2 cellular contexts compared by ENCODE assay signal in the genomic region with DNA sequence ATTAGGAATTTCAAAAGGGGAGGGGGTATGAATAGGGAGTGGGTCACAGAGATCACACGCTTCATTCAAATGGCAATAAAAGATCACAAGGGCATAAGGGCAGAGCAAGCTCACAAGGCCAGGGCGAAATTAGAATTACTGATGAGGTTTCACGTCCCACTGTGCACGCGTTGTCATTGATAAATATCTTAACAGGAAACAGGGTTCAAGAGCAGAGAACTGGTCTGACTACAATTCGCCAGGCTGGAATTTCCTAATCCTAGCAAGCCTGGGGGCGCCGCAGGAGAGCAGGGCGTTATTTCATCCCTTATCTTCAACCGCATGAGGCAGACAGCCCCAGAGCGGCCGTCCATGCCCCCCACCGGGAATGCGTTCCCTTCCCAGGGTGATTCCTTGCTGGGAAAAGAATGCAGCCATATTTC.
TF ChIP-seq lines count a peak whose summit lies in the region.

No MANE protein-coding gene starts in this region.

TF ChIP-seq in HEK293T, 16 proteins besides CTCF, POLR2A, EP300 and RAD21:
- TF ChIP-seq LEF1 (IDR thresholded peaks at IDR 0.05; ENCODE audit: borderline replicate concordance) (no peak), HDGF (IDR thresholded peaks at IDR 0.05; ENCODE audit: borderline replicate concordance) (no peak), SUZ12 (IDR thresholded peaks at IDR 0.05) (no peak), ZNF384 (IDR thresholded peaks at IDR 0.05) (no peak), ELF4 (IDR thresholded peaks at IDR 0.05) (no peak), FOXA1 (IDR thresholded peaks at IDR 0.05) (no peak), FOXM1 (IDR thresholded peaks at IDR 0.05; ENCODE audit: borderline replicate concordance) (no peak), L3MBTL2 (conservative IDR thresholded peaks at IDR 0.05) (no peak), SP1 (IDR thresholded peaks at IDR 0.05) (no peak), CTBP1 (IDR thresholded peaks at IDR 0.05; ENCODE audit: borderline replicate concordance) (no peak), FOXK2 (IDR thresholded peaks at IDR 0.05) (no peak), NFRKB (IDR thresholded peaks at IDR 0.05) (no peak), BHLHE40 (IDR thresholded peaks at IDR 0.05; ENCODE audit: borderline replicate concordance) (no peak), ARNT (IDR thresholded peaks at IDR 0.05) (no peak), TARDBP (IDR thresholded peaks at IDR 0.05) (no peak)
- TF ChIP-seq, protein P1, sequence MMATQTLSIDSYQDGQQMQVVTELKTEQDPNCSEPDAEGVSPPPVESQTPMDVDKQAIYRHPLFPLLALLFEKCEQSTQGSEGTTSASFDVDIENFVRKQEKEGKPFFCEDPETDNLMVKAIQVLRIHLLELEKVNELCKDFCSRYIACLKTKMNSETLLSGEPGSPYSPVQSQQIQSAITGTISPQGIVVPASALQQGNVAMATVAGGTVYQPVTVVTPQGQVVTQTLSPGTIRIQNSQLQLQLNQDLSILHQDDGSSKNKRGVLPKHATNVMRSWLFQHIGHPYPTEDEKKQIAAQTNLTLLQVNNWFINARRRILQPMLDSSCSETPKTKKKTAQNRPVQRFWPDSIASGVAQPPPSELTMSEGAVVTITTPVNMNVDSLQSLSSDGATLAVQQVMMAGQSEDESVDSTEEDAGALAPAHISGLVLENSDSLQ (IDR thresholded peaks at IDR 0.05): no peak

TF ChIP-seq in K562, 482 proteins besides CTCF, POLR2A, EP300 and RAD21 (continues in another document):
- TF ChIP-seq, protein P2, sequence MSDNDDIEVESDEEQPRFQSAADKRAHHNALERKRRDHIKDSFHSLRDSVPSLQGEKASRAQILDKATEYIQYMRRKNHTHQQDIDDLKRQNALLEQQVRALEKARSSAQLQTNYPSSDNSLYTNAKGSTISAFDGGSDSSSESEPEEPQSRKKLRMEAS (CRISPR knock-in tag; IDR thresholded peaks at IDR 0.05): no peak
- TF ChIP-seq, protein P3, sequence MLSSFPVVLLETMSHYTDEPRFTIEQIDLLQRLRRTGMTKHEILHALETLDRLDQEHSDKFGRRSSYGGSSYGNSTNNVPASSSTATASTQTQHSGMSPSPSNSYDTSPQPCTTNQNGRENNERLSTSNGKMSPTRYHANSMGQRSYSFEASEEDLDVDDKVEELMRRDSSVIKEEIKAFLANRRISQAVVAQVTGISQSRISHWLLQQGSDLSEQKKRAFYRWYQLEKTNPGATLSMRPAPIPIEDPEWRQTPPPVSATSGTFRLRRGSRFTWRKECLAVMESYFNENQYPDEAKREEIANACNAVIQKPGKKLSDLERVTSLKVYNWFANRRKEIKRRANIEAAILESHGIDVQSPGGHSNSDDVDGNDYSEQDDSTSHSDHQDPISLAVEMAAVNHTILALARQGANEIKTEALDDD (IDR thresholded peaks at IDR 0.05): peak; percentile 19; the same call in 1 of the 2 replicates
- TF ChIP-seq KAT2B (IDR thresholded peaks at IDR 0.05; ENCODE audit: low read depth, low read length): no peak
- no peak for TF ChIP-seq RUNX1 (IDR thresholded peaks at IDR 0.05; ENCODE audit: low read depth)
- TF ChIP-seq TAF9B (IDR thresholded peaks at IDR 0.05; ENCODE audit: partially characterized antibody): no peak
- TF ChIP-seq PHB2 (IDR thresholded peaks at IDR 0.05; ENCODE audit: low read depth): no peak
- TF ChIP-seq KDM1A (IDR thresholded peaks at IDR 0.05): peak in 1 of 2 experiments; percentile 22; a peak in 1 of 4 replicates
- no peak for TF ChIP-seq ZNF707 (CRISPR knock-in tag; conservative IDR thresholded peaks at IDR 0.05)
- no peak for TF ChIP-seq PHF8 (IDR thresholded peaks at IDR 0.05; ENCODE audit: borderline replicate concordance, low read length)
- TF ChIP-seq ZNF561 (CRISPR knock-in tag; conservative IDR thresholded peaks at IDR 0.05): no peak
- TF ChIP-seq CXXC5 (CRISPR knock-in tag; IDR thresholded peaks at IDR 0.05): peak; percentile 32; the same call in 1 of the 2 replicates
- no peak for TF ChIP-seq ZNF384 (IDR thresholded peaks at IDR 0.05; ENCODE audit: low read depth, low read length)
- peak; percentile 5 for TF ChIP-seq MEIS2 (IDR thresholded peaks at IDR 0.05; ENCODE audit: partially characterized antibody)
- TF ChIP-seq, protein P4, sequence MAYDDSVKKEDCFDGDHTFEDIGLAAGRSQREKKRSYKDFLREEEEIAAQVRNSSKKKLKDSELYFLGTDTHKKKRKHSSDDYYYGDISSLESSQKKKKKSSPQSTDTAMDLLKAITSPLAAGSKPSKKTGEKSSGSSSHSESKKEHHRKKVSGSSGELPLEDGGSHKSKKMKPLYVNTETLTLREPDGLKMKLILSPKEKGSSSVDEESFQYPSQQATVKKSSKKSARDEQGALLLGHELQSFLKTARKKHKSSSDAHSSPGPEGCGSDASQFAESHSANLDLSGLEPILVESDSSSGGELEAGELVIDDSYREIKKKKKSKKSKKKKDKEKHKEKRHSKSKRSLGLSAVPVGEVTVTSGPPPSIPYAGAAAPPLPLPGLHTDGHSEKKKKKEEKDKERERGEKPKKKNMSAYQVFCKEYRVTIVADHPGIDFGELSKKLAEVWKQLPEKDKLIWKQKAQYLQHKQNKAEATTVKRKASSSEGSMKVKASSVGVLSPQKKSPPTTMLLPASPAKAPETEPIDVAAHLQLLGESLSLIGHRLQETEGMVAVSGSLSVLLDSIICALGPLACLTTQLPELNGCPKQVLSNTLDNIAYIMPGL (CRISPR knock-in tag; IDR thresholded peaks at IDR 0.05): no peak
- TF ChIP-seq ZNF134 (CRISPR knock-in tag; conservative IDR thresholded peaks at IDR 0.05): no peak
- no peak for TF ChIP-seq YY1 (IDR thresholded peaks at IDR 0.05; ENCODE audit: borderline replicate concordance in 1 of 3, control insufficient read depth in 1 of 3, extremely low read depth in 1 of 3, insufficient read depth in 3 of 3, insufficient read length in 1 of 3, insufficient replicate concordance in 2 of 3, low read depth in 1 of 3, low read length in 2 of 3)
- TF ChIP-seq ZNF785 (CRISPR knock-in tag; IDR thresholded peaks at IDR 0.05): no peak
- TF ChIP-seq U2AF1 (optimal IDR thresholded peaks at IDR 0.05; ENCODE audit: low read depth, low read length): no peak
- TF ChIP-seq BRF1 (IDR thresholded peaks at IDR 0.05; ENCODE audit: borderline replicate concordance, extremely low read depth, insufficient read length): no peak
- TF ChIP-seq, protein P5, sequence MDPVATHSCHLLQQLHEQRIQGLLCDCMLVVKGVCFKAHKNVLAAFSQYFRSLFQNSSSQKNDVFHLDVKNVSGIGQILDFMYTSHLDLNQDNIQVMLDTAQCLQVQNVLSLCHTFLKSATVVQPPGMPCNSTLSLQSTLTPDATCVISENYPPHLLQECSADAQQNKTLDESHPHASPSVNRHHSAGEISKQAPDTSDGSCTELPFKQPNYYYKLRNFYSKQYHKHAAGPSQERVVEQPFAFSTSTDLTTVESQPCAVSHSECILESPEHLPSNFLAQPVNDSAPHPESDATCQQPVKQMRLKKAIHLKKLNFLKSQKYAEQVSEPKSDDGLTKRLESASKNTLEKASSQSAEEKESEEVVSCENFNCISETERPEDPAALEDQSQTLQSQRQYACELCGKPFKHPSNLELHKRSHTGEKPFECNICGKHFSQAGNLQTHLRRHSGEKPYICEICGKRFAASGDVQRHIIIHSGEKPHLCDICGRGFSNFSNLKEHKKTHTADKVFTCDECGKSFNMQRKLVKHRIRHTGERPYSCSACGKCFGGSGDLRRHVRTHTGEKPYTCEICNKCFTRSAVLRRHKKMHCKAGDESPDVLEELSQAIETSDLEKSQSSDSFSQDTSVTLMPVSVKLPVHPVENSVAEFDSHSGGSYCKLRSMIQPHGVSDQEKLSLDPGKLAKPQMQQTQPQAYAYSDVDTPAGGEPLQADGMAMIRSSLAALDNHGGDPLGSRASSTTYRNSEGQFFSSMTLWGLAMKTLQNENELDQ (CRISPR knock-in tag; IDR thresholded peaks at IDR 0.05; ENCODE audit: borderline replicate concordance): no peak
- TF ChIP-seq ZNF324 (CRISPR knock-in tag; IDR thresholded peaks at IDR 0.05): no peak
- TF ChIP-seq, protein P6, sequence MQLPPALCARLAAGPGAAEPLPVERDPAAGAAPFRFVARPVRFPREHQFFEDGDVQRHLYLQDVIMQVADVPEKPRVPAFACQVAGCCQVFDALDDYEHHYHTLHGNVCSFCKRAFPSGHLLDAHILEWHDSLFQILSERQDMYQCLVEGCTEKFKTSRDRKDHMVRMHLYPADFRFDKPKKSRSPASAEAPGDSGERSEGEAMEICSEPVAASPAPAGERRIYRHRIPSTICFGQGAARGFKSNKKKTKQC (CRISPR knock-in tag; IDR thresholded peaks at IDR 0.05): no peak
- TF ChIP-seq SMARCE1 (IDR thresholded peaks at IDR 0.05): 0 out of 2 replicates have a peak, but pooled peaks have one; percentile 39
- TF ChIP-seq CREM (IDR thresholded peaks at IDR 0.05; ENCODE audit: low read depth): no peak
- TF ChIP-seq, protein P7, sequence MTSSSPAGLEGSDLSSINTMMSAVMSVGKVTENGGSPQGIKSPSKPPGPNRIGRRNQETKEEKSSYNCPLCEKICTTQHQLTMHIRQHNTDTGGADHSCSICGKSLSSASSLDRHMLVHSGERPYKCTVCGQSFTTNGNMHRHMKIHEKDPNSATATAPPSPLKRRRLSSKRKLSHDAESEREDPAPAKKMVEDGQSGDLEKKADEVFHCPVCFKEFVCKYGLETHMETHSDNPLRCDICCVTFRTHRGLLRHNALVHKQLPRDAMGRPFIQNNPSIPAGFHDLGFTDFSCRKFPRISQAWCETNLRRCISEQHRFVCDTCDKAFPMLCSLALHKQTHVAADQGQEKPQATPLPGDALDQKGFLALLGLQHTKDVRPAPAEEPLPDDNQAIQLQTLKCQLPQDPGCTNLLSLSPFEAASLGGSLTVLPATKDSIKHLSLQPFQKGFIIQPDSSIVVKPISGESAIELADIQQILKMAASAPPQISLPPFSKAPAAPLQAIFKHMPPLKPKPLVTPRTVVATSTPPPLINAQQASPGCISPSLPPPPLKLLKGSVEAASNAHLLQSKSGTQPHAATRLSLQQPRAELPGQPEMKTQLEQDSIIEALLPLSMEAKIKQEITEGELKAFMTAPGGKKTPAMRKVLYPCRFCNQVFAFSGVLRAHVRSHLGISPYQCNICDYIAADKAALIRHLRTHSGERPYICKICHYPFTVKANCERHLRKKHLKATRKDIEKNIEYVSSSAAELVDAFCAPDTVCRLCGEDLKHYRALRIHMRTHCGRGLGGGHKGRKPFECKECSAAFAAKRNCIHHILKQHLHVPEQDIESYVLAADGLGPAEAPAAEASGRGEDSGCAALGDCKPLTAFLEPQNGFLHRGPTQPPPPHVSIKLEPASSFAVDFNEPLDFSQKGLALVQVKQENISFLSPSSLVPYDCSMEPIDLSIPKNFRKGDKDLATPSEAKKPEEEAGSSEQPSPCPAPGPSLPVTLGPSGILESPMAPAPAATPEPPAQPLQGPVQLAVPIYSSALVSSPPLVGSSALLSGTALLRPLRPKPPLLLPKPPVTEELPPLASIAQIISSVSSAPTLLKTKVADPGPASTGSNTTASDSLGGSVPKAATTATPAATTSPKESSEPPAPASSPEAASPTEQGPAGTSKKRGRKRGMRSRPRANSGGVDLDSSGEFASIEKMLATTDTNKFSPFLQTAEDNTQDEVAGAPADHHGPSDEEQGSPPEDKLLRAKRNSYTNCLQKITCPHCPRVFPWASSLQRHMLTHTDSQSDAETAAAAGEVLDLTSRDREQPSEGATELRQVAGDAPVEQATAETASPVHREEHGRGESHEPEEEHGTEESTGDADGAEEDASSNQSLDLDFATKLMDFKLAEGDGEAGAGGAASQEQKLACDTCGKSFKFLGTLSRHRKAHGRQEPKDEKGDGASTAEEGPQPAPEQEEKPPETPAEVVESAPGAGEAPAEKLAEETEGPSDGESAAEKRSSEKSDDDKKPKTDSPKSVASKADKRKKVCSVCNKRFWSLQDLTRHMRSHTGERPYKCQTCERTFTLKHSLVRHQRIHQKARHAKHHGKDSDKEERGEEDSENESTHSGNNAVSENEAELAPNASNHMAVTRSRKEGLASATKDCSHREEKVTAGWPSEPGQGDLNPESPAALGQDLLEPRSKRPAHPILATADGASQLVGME (CRISPR knock-in tag; IDR thresholded peaks at IDR 0.05): no peak
- no peak for TF ChIP-seq ZNF23 (CRISPR knock-in tag; IDR thresholded peaks at IDR 0.05)
- TF ChIP-seq ZNF24 (IDR thresholded peaks at IDR 0.05): no peak
- no peak for TF ChIP-seq RBM22 (IDR thresholded peaks at IDR 0.05; ENCODE audit: low read depth, low read length, poor library complexity, severe bottlenecking)
- TF ChIP-seq, protein P8, sequence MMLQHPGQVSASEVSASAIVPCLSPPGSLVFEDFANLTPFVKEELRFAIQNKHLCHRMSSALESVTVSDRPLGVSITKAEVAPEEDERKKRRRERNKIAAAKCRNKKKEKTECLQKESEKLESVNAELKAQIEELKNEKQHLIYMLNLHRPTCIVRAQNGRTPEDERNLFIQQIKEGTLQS (IDR thresholded peaks at IDR 0.05): no peak
- TF ChIP-seq, protein P8 (CRISPR knock-in tag; conservative IDR thresholded peaks at IDR 0.05): no peak
- TF ChIP-seq ARID1B (IDR thresholded peaks at IDR 0.05): peak; percentile 57
- TF ChIP-seq MAFK (IDR thresholded peaks at IDR 0.05; ENCODE audit: low read length): no peak
- TF ChIP-seq, protein P9, sequence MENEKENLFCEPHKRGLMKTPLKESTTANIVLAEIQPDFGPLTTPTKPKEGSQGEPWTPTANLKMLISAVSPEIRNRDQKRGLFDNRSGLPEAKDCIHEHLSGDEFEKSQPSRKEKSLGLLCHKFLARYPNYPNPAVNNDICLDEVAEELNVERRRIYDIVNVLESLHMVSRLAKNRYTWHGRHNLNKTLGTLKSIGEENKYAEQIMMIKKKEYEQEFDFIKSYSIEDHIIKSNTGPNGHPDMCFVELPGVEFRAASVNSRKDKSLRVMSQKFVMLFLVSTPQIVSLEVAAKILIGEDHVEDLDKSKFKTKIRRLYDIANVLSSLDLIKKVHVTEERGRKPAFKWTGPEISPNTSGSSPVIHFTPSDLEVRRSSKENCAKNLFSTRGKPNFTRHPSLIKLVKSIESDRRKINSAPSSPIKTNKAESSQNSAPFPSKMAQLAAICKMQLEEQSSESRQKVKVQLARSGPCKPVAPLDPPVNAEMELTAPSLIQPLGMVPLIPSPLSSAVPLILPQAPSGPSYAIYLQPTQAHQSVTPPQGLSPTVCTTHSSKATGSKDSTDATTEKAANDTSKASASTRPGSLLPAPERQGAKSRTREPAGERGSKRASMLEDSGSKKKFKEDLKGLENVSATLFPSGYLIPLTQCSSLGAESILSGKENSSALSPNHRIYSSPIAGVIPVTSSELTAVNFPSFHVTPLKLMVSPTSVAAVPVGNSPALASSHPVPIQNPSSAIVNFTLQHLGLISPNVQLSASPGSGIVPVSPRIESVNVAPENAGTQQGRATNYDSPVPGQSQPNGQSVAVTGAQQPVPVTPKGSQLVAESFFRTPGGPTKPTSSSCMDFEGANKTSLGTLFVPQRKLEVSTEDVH (IDR thresholded peaks at IDR 0.05; ENCODE audit: low read depth, partially characterized antibody): no peak
- TF ChIP-seq ZC3H11A (IDR thresholded peaks at IDR 0.05; ENCODE audit: low read depth, low read length): no peak
- TF ChIP-seq TRIM24 (IDR thresholded peaks at IDR 0.05): no peak
- no peak for TF ChIP-seq CCAR2 (IDR thresholded peaks at IDR 0.05; ENCODE audit: low read depth, low read length)
- no peak for TF ChIP-seq RB1 (IDR thresholded peaks at IDR 0.05; ENCODE audit: low read depth)
